8 cellular contexts compared by ENCODE assay signal in the genomic region with DNA sequence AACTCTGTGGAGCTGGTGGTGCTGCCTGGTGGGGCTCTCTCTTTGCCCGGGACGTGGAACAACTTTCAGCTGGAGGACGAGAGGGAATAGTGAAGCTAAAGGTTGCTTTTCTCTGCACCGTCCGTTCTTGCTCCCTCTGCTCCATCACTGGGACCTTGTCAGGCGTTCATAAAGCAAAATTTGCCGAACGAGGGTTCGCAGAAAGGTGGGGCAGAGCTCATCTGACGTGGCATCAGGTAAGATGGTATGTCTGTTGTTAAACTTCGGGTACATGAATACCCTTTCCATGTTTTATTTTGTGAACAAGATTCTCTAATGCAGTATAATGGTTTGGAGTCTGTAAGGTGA. TPM values are rescaled to one million over a fixed set of nuclear protein-coding genes. Genes with fewer than 3 reads are reported as not detected.
DNase-seq lines count a peak whose midpoint lies in the region; ATAC-seq and TF ChIP-seq lines count a peak whose summit lies in the region.

No MANE protein-coding gene starts in this region.

- no peaks in the 10 kb centered on the region for H3K27me3 Mint-ChIP-seq in neural crest cell (ENCODE audit: low read depth)

- peak overlapping the region; percentile 76 for H3K4me3 ChIP-seq in epithelial cell of esophagus (ENCODE audit: low read length)

- H3K9me3 Mint-ChIP-seq in neural crest cell, result no peaks in the 10 kb centered on the region

- peak; percentile 25 for DNase-seq in RPMI8226
- DNase-seq in epithelial cell of esophagus (ENCODE audit: low read depth), result no peak
- no peak for DNase-seq in neural crest cell (ENCODE audit: low read depth, low spot score)
- no peak for DNase-seq in NCI-H1694 treated with DMSO at 0.1 percent for 48 hours (lab: John Stamatoyannopoulos, UW)

- peak overlapping the region; percentile 60 for H3K27ac Mint-ChIP-seq in neural crest cell (ENCODE audit: unreplicated experiment)

- H3K4me1 Mint-ChIP-seq in neural crest cell, result peaks cover 33% of the 10 kb centered on the region

- ATAC-seq in GM19455 (IDR thresholded peaks at IDR 0.05; ENCODE audit: unreplicated experiment) (peak; percentile 10), GM18907 (IDR thresholded peaks at IDR 0.05; ENCODE audit: unreplicated experiment) (no peak), GM19397 (IDR thresholded peaks at IDR 0.05; ENCODE audit: unreplicated experiment) (no peak), HG02938 (IDR thresholded peaks at IDR 0.05; ENCODE audit: unreplicated experiment) (no peak)

- peak overlapping the region; percentile 98 for H3K4me3 Mint-ChIP-seq in neural crest cell

- no peaks in the 10 kb centered on the region for H3K36me3 Mint-ChIP-seq in neural crest cell (ENCODE audit: low read depth)

- no peak for TF ChIP-seq CTCF in epithelial cell of esophagus (IDR thresholded peaks at IDR 0.05; ENCODE audit: insufficient read depth, low read depth, low read length, missing control alignments)
- TF ChIP-seq CTCF in neural crest cell (conservative IDR thresholded peaks at IDR 0.05), result no peak

RNA-seq across cellular contexts. Expression of gene BBS9, which starts 0.4 kb away (rescaled TPM):
- 13.9 and 16.2 TPM in 2 replicates for total RNA-seq in neural crest cell

RNA-seq across cellular contexts. Expression of gene RP9, which starts 20.6 kb away (rescaled TPM):
- 27.5 and 32.7 TPM in 2 replicates for total RNA-seq in neural crest cell
